Comparison of ENCODE assay signal across 7 cellular contexts in the genomic region with DNA sequence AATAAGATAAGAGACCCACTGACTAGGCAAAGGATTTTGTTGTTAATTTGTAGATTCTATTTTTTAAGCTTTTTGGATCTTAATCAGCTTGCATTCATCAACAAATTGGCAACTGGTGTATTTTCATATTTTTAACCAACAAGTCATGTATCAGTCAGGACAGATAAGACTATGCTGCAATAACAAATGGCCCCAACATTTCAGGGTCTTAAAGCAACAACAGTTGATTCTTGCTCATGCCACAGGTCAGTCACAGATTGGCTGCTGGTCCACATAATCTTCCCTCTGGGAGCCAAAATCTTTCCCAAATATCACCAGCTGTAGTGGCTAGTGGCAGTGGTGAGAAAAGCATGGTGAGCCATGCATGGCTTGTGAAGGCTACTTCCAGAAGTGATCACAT. TPM values are rescaled to one million over a fixed set of nuclear protein-coding genes. Genes with fewer than 3 reads are reported as not detected.
"Had no signal": no experiment of that assay in that cellular context is flagged by ENCODE, and none has a peak within 500 bp of the region (broad histone marks: within the 10 kb centered on the region; RNA-seq: fewer than 3 reads in every experiment).

No MANE protein-coding gene starts in this region.

- ATAC-seq: GM12878 had no signal

- FAIRE-seq: G401.6, GM12878, GM12891, GM18507, GM19239 had no signal

- H3K4me3 ChIP-seq: GM12878 had no signal

- DNase-seq: GF-D8 had no signal

RNA-seq across cellular contexts. Expression of gene SERPINA12, which starts 21.9 kb away (rescaled TPM):
- total RNA-seq: G401, GM12878 had no signal
- polyA plus RNA-seq: GM12878 had no signal

RNA-seq across cellular contexts. Expression of gene SERPINA4, which starts 30.1 kb away (rescaled TPM):
- total RNA-seq: G401 had no signal
- polyA plus RNA-seq: GM12878 had no signal

RNA-seq across cellular contexts. Expression of gene SERPINA5, which starts 50.0 kb away (rescaled TPM):
- total RNA-seq: G401 had no signal
- polyA plus RNA-seq: GM12878 had no signal

RNA-seq across cellular contexts. Expression of gene SERPINA9, which starts 55.2 kb away (rescaled TPM):
- total RNA-seq: G401, GM12878 had no signal
